In genomic region chr1:93979718-93980319, GRCh38 we compare ENCODE assay signal across 10 cellular contexts.
DNase-seq lines count a peak whose midpoint lies in the region; ATAC-seq and TF ChIP-seq lines count a peak whose summit lies in the region.
"Had no signal": no experiment of that assay in that cellular context is flagged by ENCODE, and none has a peak within 500 bp of the region (broad histone marks: within the 10 kb centered on the region; RNA-seq: fewer than 3 reads in every experiment).

No MANE protein-coding gene starts in this region.

- no peaks in the 10 kb centered on the region for H3K27me3 ChIP-seq in Peyer's patch
- no peaks in the 10 kb centered on the region for H3K27me3 ChIP-seq in BE2C

- intact Hi-C loops in head of caudate nucleus (cut with DNase I) = no loop called here

- DNase-seq in GM03348 (ENCODE audit: low spot score) (peak; percentile 76), Peyer's patch (peak in 1 of 3 donors; percentile 62), globus pallidus (ENCODE audit: low spot score) (peak; percentile 3), retina (peak; percentile 57), head of caudate nucleus (no peak), BE2C (no peak)
- DNase-seq: nucleus accumbens had no signal

- ATAC-seq in HG02970 (IDR thresholded peaks at IDR 0.05; ENCODE audit: low FRiP score, unreplicated experiment) (no peak), HG03159 (IDR thresholded peaks at IDR 0.05; ENCODE audit: unreplicated experiment) (no peak)

- no peak for TF ChIP-seq POLR2A in Peyer's patch (IDR thresholded peaks at IDR 0.05)

- TF ChIP-seq CTCF in Peyer's patch (IDR thresholded peaks at IDR 0.05) (no peak), BE2C (IDR thresholded peaks at IDR 0.05; ENCODE audit: low read depth, low read length) (no peak)

- no peaks in the 10 kb centered on the region for H3K36me3 ChIP-seq in Peyer's patch
- H3K36me3 ChIP-seq in BE2C = no peaks in the 10 kb centered on the region

- H3K4me1 ChIP-seq in Peyer's patch (peaks cover 0 to 15% (median 0%) of the 10 kb centered on the region in 4 donors), BE2C (no peaks in the 10 kb centered on the region)

- H3K9me3 ChIP-seq in Peyer's patch (no peaks in the 10 kb centered on the region), BE2C (no peaks in the 10 kb centered on the region)

- peak overlapping the region in 3 of 4 donors; percentile 5 to 50 (median 45) for H3K27ac ChIP-seq in Peyer's patch
- H3K27ac ChIP-seq: SK-N-MC had no signal

- H3K4me3 ChIP-seq in Peyer's patch = no peak overlapping the region
- H3K4me3 ChIP-seq in BE2C (ENCODE audit: low read depth, low read length) = no peak overlapping the region
- H3K4me3 ChIP-seq: SK-N-MC had no signal

Comparison
In these comparisons a context has a peak if more than half of its experiments do, and no peak if none do; other contexts are left out.
1. DNase-seq: peak in GM03348 (single experiment), globus pallidus (single experiment) and retina (single experiment); none in head of caudate nucleus (0 of 42) and BE2C (single experiment).